1 cellular context compared by ENCODE assay signal in genomic region chr7:64665980-64666674, GRCh38.
TF ChIP-seq lines count a peak whose summit lies in the region.

Gene ZNF107 (plus strand): TSS chr7:64666133. CDS start chr7:64666283, 150 bp downstream.

TF ChIP-seq in HepG2, 621 proteins besides CTCF, POLR2A, EP300 and RAD21 (continued from another document):
- peak; percentile 25; the same call in 1 of the 2 replicates for TF ChIP-seq GMEB1 (CRISPR knock-in tag; IDR thresholded peaks at IDR 0.05; ENCODE audit: borderline replicate concordance)
- TF ChIP-seq ZNF558 (CRISPR knock-in tag; IDR thresholded peaks at IDR 0.05; ENCODE audit: borderline replicate concordance): no peak
- 0 out of 2 replicates have a peak, but pooled peaks have one; percentile 79 for TF ChIP-seq ZNF572 (CRISPR knock-in tag; IDR thresholded peaks at IDR 0.05)
- 0 out of 2 replicates have a peak, but pooled peaks have one; percentile 53 for TF ChIP-seq ZSCAN31 (CRISPR knock-in tag; IDR thresholded peaks at IDR 0.05; ENCODE audit: low read depth)
- peak; percentile 32; the same call in 1 of the 2 replicates for TF ChIP-seq KAT8 (CRISPR knock-in tag; IDR thresholded peaks at IDR 0.05)
- TF ChIP-seq E2F5 (CRISPR knock-in tag; conservative IDR thresholded peaks at IDR 0.05): peak; percentile 79
- no peak for TF ChIP-seq ZNF556 (CRISPR knock-in tag; IDR thresholded peaks at IDR 0.05; ENCODE audit: borderline replicate concordance)
- TF ChIP-seq CREB1 (IDR thresholded peaks at IDR 0.05): no peak
- peak; percentile 38; the same call in 1 of the 2 replicates for TF ChIP-seq CREB1 (CRISPR knock-in tag; IDR thresholded peaks at IDR 0.05)
- peak; percentile 70; the same call in 1 of the 2 replicates for TF ChIP-seq ZNF747 (CRISPR knock-in tag; IDR thresholded peaks at IDR 0.05; ENCODE audit: borderline replicate concordance)
- TF ChIP-seq SP5 (CRISPR knock-in tag; IDR thresholded peaks at IDR 0.05; ENCODE audit: borderline replicate concordance, low read depth): 0 out of 2 replicates have a peak, but pooled peaks have one; percentile 9
- TF ChIP-seq SMAD1 (CRISPR knock-in tag; IDR thresholded peaks at IDR 0.05; ENCODE audit: borderline replicate concordance, low read depth): no peak
- TF ChIP-seq KAT7 (CRISPR knock-in tag; IDR thresholded peaks at IDR 0.05; ENCODE audit: borderline replicate concordance): peak; percentile 76; the same call in 1 of the 2 replicates
- peak; percentile 87 for TF ChIP-seq ZNF274 (CRISPR knock-in tag; IDR thresholded peaks at IDR 0.05)
- TF ChIP-seq KMT2B (CRISPR knock-in tag; IDR thresholded peaks at IDR 0.05): peak; percentile 71
- TF ChIP-seq RFX5 (IDR thresholded peaks at IDR 0.05; ENCODE audit: low read depth, low read length): peak; percentile 49; the same call in 1 of the 2 replicates
- TF ChIP-seq HNRNPH1 (optimal IDR thresholded peaks at IDR 0.05; ENCODE audit: low read depth, low read length): no peak
